Comparison of ENCODE assay signal across 13 cellular contexts in genomic region chr6:155085582-155086253, GRCh38.
DNase-seq lines count a peak whose midpoint lies in the region; ATAC-seq and TF ChIP-seq lines count a peak whose summit lies in the region.
"Had no signal": no experiment of that assay in that cellular context is flagged by ENCODE, and none has a peak within 500 bp of the region (broad histone marks: within the 10 kb centered on the region; RNA-seq: fewer than 3 reads in every experiment).

No MANE protein-coding gene starts in this region.

- no TSS peak for BruUV-seq in Calu3 (replicated peaks; lab: Mats Ljungman, UMichigan)

- H3K4me3 Mint-ChIP-seq in Calu3 (ENCODE audit: low read depth, unreplicated experiment) = peak overlapping the region; percentile 40
- H3K4me3 Mint-ChIP-seq in immature natural killer cell = no peak overlapping the region

- no peak overlapping the region for H2AK5ac ChIP-seq in mesendoderm (ENCODE audit: low read length)

- H3K4me1 Mint-ChIP-seq in Calu3 (ENCODE audit: low read depth, unreplicated experiment) (peaks cover 31% of the 10 kb centered on the region), immature natural killer cell (no peaks in the 10 kb centered on the region)

- H3K4me3 ChIP-seq in body of pancreas (no peak overlapping the region), mesendoderm (ENCODE audit: low read length) (no peak overlapping the region), suprapubic skin (no peak overlapping the region)
- H3K4me3 ChIP-seq: lower lobe of right lung, vagina had no signal

- peak overlapping the region; percentile 40 to 83 (median 61) for H3K27ac ChIP-seq in body of pancreas
- H3K27ac ChIP-seq in mesendoderm (ENCODE audit: low read depth, low read length) = no peak overlapping the region
- H3K27ac ChIP-seq in suprapubic skin = no peak overlapping the region
- H3K27ac ChIP-seq: lower lobe of right lung, vagina had no signal

- ATAC-seq in body of pancreas = peak; percentile 89
- no peak for ATAC-seq in GM21528 (IDR thresholded peaks at IDR 0.05; ENCODE audit: low FRiP score, unreplicated experiment)
- ATAC-seq: lower lobe of right lung had no signal

- H3K27ac Mint-ChIP-seq in Calu3 (ENCODE audit: unreplicated experiment) = peak overlapping the region; percentile 66
- no peak overlapping the region for H3K27ac Mint-ChIP-seq in immature natural killer cell

- no peak overlapping the region for H2BK15ac ChIP-seq in mesendoderm (replicated peaks; ENCODE audit: low read depth)

- H3K36me3 Mint-ChIP-seq in Calu3 (ENCODE audit: insufficient read depth, unreplicated experiment) (peaks cover 8% of the 10 kb centered on the region), immature natural killer cell (no peaks in the 10 kb centered on the region)

- H4K5ac ChIP-seq in mesendoderm (ENCODE audit: low read length) = no peak overlapping the region

- TF ChIP-seq CTCF in Calu3 (IDR thresholded peaks at IDR 0.05; ENCODE audit: unreplicated experiment) = no peak
- TF ChIP-seq CTCF in body of pancreas (IDR thresholded peaks at IDR 0.05) = no peak
- TF ChIP-seq CTCF in suprapubic skin (IDR thresholded peaks at IDR 0.05) = no peak

- CTCF ChIA-PET in Calu3 (lab: Charles Lee) = interaction anchor here (0.6 to 1.2 kb wide), 9 partner anchors 24 to 295 kb away, joined by 3 to 5 read pairs (median 3); no protein-coding TSS in a partner anchor

- H2BK5ac ChIP-seq in mesendoderm (ENCODE audit: low read length) = no peak overlapping the region

- H3K27me3 ChIP-seq in body of pancreas = no peaks in the 10 kb centered on the region
- H3K27me3 ChIP-seq in mesendoderm (ENCODE audit: insufficient read depth, low read length, poor library complexity) = no peaks in the 10 kb centered on the region
- no peaks in the 10 kb centered on the region for H3K27me3 ChIP-seq in suprapubic skin
- H3K27me3 ChIP-seq: vagina had no signal

- H3K79me2 ChIP-seq in mesendoderm (ENCODE audit: control insufficient read depth, insufficient read depth, low read length) = no peaks in the 10 kb centered on the region

- no peaks in the 10 kb centered on the region for H3K9me3 Mint-ChIP-seq in Calu3 (ENCODE audit: low read depth, unreplicated experiment)
- H3K9me3 Mint-ChIP-seq in immature natural killer cell = no peaks in the 10 kb centered on the region

- H3K27me3 Mint-ChIP-seq in Calu3 (ENCODE audit: unreplicated experiment) (no peaks in the 10 kb centered on the region), immature natural killer cell (ENCODE audit: low read depth in 3 of 3) (no peaks in the 10 kb centered on the region)

- H4K8ac ChIP-seq in mesendoderm (ENCODE audit: low read depth, low read length) = no peak overlapping the region

- H2BK120ac ChIP-seq in mesendoderm (ENCODE audit: low read depth, low read length) = no peak overlapping the region

- intact Hi-C loops in Calu3 (cut with micrococcal nuclease; ENCODE audit: unreplicated experiment) = loop anchor here (1.0 to 10.0 kb wide), 6 partner anchors 41 to 161 kb away; partner anchors contain the start of gene TIAM2
- intact Hi-C loops in body of pancreas (cut with DNase I) = no loop called here

- H3K23ac ChIP-seq in mesendoderm (ENCODE audit: low read length) = no peak overlapping the region

- H3K79me1 ChIP-seq in mesendoderm (ENCODE audit: low read length) = no peaks in the 10 kb centered on the region

- no peak overlapping the region for H3K18ac ChIP-seq in mesendoderm (ENCODE audit: low read length)

- 17 to 26% methylated on average over 8 of the region's 8 CpGs for WGBS in body of pancreas, 2 donors
- WGBS in mesendoderm (ENCODE audit: extremely low coverage, insufficient coverage, low lambda C conversion rate) = no CpG with 5 or more reads among the region's 8 CpGs
- 69% methylated on average over 8 of the region's 8 CpGs for WGBS in suprapubic skin

- peaks cover 34% of the 10 kb centered on the region for H3K4me1 ChIP-seq in body of pancreas
- no peaks in the 10 kb centered on the region for H3K4me1 ChIP-seq in mesendoderm (ENCODE audit: control insufficient read depth, low read depth, low read length)
- H3K4me1 ChIP-seq in suprapubic skin = no peaks in the 10 kb centered on the region
- H3K4me1 ChIP-seq: lower lobe of right lung, vagina had no signal

- no peaks in the 10 kb centered on the region for H3K9me3 ChIP-seq in body of pancreas
- no peaks in the 10 kb centered on the region for H3K9me3 ChIP-seq in suprapubic skin
- H3K9me3 ChIP-seq: lower lobe of right lung, vagina had no signal

- no peak overlapping the region for H3K4ac ChIP-seq in mesendoderm (ENCODE audit: low read depth, low read length)

- peak in 1 of 3 donors; percentile 33 for TF ChIP-seq POLR2A in body of pancreas (IDR thresholded peaks at IDR 0.05)
- TF ChIP-seq POLR2A in suprapubic skin (IDR thresholded peaks at IDR 0.05) = no peak

- no peak for TF ChIP-seq EP300 in suprapubic skin (IDR thresholded peaks at IDR 0.05)

- DNase-seq in Calu3 (peak; percentile 76), NCI-H226 (peak; percentile 99), body of pancreas (peak; percentile 56 to 81 (median 73)), mesendoderm (peak; percentile 41), immature natural killer cell (no peak), suprapubic skin (ENCODE audit: low spot score in 2 of 2) (no peak)
- DNase-seq in activated naive CD4-positive, alpha-beta T cell (lab: John Stamatoyannopoulos, UW) = no peak
- DNase-seq: activated naive CD4-positive, alpha-beta T cell treated with anti-CD3 and anti-CD28 coated beads, Interleukin-2, amount 50 U/mL, for 16 hours; Kasumi-1; lower lobe of right lung; NCI-H2171 treated with DMSO at 0.1 percent for 48 hours had no signal

- H3K56ac ChIP-seq in mesendoderm (ENCODE audit: low read length) = no peak overlapping the region

- H3K4me2 ChIP-seq in mesendoderm (ENCODE audit: low read length) = no peak overlapping the region

- H3K9ac ChIP-seq in mesendoderm (ENCODE audit: low read length) = no peak overlapping the region

- no peaks in the 10 kb centered on the region for H3K36me3 ChIP-seq in body of pancreas (replicated peaks in 1 of 2; ENCODE audit: insufficient read depth in 1 of 2, low read depth in 2 of 2)
- H3K36me3 ChIP-seq in mesendoderm (ENCODE audit: control insufficient read depth, insufficient read depth, low read length) = no peaks in the 10 kb centered on the region
- no peaks in the 10 kb centered on the region for H3K36me3 ChIP-seq in suprapubic skin
- H3K36me3 ChIP-seq: lower lobe of right lung, vagina had no signal

Comparison
In these comparisons a context has a peak if more than half of its experiments do, and no peak if none do; other contexts are left out.
1. DNase-seq: peak in Calu3 (single experiment), NCI-H226 (single experiment), body of pancreas (4 of 4) and mesendoderm (single experiment); none in immature natural killer cell (0 of 3), activated naive CD4-positive, alpha-beta T cell (0 of 4) and suprapubic skin (0 of 2).
2. H3K27ac ChIP-seq: peak in body of pancreas (4 of 4); none in mesendoderm (single experiment) and suprapubic skin (single experiment).